ENCODE assay signal across 21 cellular contexts in genomic region chr12:39123580-39123979, GRCh38.
DNase-seq lines count a peak whose midpoint lies in the region; ATAC-seq and TF ChIP-seq lines count a peak whose summit lies in the region.
"Had no signal": no experiment of that assay in that cellular context is flagged by ENCODE, and none has a peak within 500 bp of the region (broad histone marks: within the 10 kb centered on the region; RNA-seq: fewer than 3 reads in every experiment).

No MANE protein-coding gene starts in this region.

- H3K9me2 ChIP-seq in PC-3 (replicated peaks; ENCODE audit: low read length), result no peaks in the 10 kb centered on the region

- no peaks in the 10 kb centered on the region for H3F3A ChIP-seq in PC-3 (ENCODE audit: low read length, unreplicated experiment)

- WGBS in endodermal cell (ENCODE audit: insufficient coverage in 1 of 2, insufficient read length in 1 of 2), 2 experiments, result no CpG with 5 or more reads among the region's 1 CpG
- WGBS in mesodermal cell (ENCODE audit: insufficient coverage in 2 of 2), 2 experiments, result no CpG with 5 or more reads among the region's 1 CpG

- peak overlapping the region; percentile 27; the same call in 1 of the 2 replicates for H3K4me2 ChIP-seq in PC-3 (ENCODE audit: low read length)

- H3K27ac ChIP-seq in PC-3 (ENCODE audit: low read length), result peak overlapping the region; percentile 19
- H3K27ac ChIP-seq in endodermal cell (ENCODE audit: low read depth, low read length), result no peak overlapping the region
- peak overlapping the region; percentile 67 for H3K27ac ChIP-seq in mesodermal cell (ENCODE audit: low read depth, low read length, severe bottlenecking)
- H3K27ac ChIP-seq: GM23248, RWPE1, SJSA1 had no signal

- H3K4me1 ChIP-seq in PC-3 (ENCODE audit: insufficient read depth, low read length) (peaks cover 37% of the 10 kb centered on the region), endodermal cell (ENCODE audit: control insufficient read depth, insufficient read depth, low read length) (peaks cover 4% of the 10 kb centered on the region), mesodermal cell (ENCODE audit: control insufficient read depth, insufficient read depth, low read length, poor library complexity, severe bottlenecking) (peaks cover 27% of the 10 kb centered on the region)
- H3K4me1 ChIP-seq: SJSA1 had no signal

- DNase-seq in A172 (ENCODE audit: low spot score) (peak; percentile 56), PC-3 (peak; percentile 58), endodermal cell (peak; percentile 60), NCI-H2171 treated with DMSO at 0.1 percent for 48 hours (lab: John Stamatoyannopoulos, UW) (no peak), GM10266 (ENCODE audit: extremely low spot score) (no peak)
- DNase-seq: 8988T; CD4-positive, alpha-beta memory T cell; DMS79 treated with DMSO at 0.1 percent for 48 hours; GM23248; KG1; NCI-H1105; NCI-H1694 treated with DMSO at 0.1 percent for 48 hours; NCI-H446 treated with DMSO at 0.1 percent for 48 hours; OCI-M1 had no signal

- no peaks in the 10 kb centered on the region for H3K36me3 ChIP-seq in PC-3 (ENCODE audit: low read depth, low read length)
- no peaks in the 10 kb centered on the region for H3K36me3 ChIP-seq in endodermal cell (ENCODE audit: control insufficient read depth, insufficient read depth, low read length)
- H3K36me3 ChIP-seq in mesodermal cell (ENCODE audit: control insufficient read depth, insufficient read depth, low read length), result no peaks in the 10 kb centered on the region
- H3K36me3 ChIP-seq: SJSA1 had no signal

- no peaks in the 10 kb centered on the region for H3K27me3 Mint-ChIP-seq in endodermal cell (ENCODE audit: insufficient read depth)

- H4K20me1 ChIP-seq in PC-3 (ENCODE audit: low read length), result no peaks in the 10 kb centered on the region

- H3K4me3 Mint-ChIP-seq in endodermal cell, result no peak overlapping the region

- H3K9me3 ChIP-seq in PC-3 (ENCODE audit: low read length), result no peaks in the 10 kb centered on the region
- H3K9me3 ChIP-seq in endodermal cell (ENCODE audit: control insufficient read depth, low read length), result peaks cover 19% of the 10 kb centered on the region
- peaks cover 9% of the 10 kb centered on the region for H3K9me3 ChIP-seq in mesodermal cell (ENCODE audit: control insufficient read depth, low read length)

- ATAC-seq in PC-3 (no peak), GM18873 (IDR thresholded peaks at IDR 0.05; ENCODE audit: low FRiP score, unreplicated experiment) (no peak), HG02885 (IDR thresholded peaks at IDR 0.05; ENCODE audit: poor library complexity, unreplicated experiment) (no peak)
- ATAC-seq: GM12878, HCT116 had no signal

- intact Hi-C loops in PC-3 (cut with micrococcal nuclease), result no loop called here

- no peaks in the 10 kb centered on the region for H3K79me2 ChIP-seq in PC-3 (ENCODE audit: low read length)

- no TSS peak for BruUV-seq in PC-3 (replicated peaks; lab: Mats Ljungman, UMichigan)

- POLR2A ChIA-PET in PC-3 (lab: Charles Lee; ENCODE audit: unreplicated experiment), result no interaction called here

- H3K9ac ChIP-seq in PC-3 (ENCODE audit: low read length), result no peak overlapping the region
- H3K9ac ChIP-seq in endodermal cell (ENCODE audit: extremely low read depth, low read length, poor library complexity, severe bottlenecking), result no peak overlapping the region
- H3K9ac ChIP-seq: GM23248 had no signal

- peaks cover 29% of the 10 kb centered on the region for H3K4me1 Mint-ChIP-seq in endodermal cell
- H3K4me1 Mint-ChIP-seq: CD4-positive, alpha-beta memory T cell had no signal

- H3K27me3 ChIP-seq in PC-3 (ENCODE audit: low read length) (no peaks in the 10 kb centered on the region), endodermal cell (ENCODE audit: control insufficient read depth, insufficient read depth, low read length, poor library complexity, severe bottlenecking) (no peaks in the 10 kb centered on the region)
- H3K27me3 ChIP-seq: SJSA1 had no signal

- H2AFZ ChIP-seq in PC-3 (ENCODE audit: low read length), result peak overlapping the region; percentile 19
- H2AFZ ChIP-seq: GM23248 had no signal

- CTCF ChIA-PET in PC-3 (lab: Charles Lee), result no interaction called here

- no peak for TF ChIP-seq CTCF in PC-3 (conservative IDR thresholded peaks at IDR 0.05; ENCODE audit: low read depth, low read length)
- TF ChIP-seq CTCF in endodermal cell (conservative IDR thresholded peaks at IDR 0.05), result no peak
- no peak for TF ChIP-seq CTCF in GM10266 (IDR thresholded peaks at IDR 0.05; ENCODE audit: control insufficient read depth, insufficient read depth, low read depth, missing control alignments)

- H3K36me3 Mint-ChIP-seq in endodermal cell (ENCODE audit: low read depth), result no peaks in the 10 kb centered on the region
- H3K36me3 Mint-ChIP-seq: CD4-positive, alpha-beta memory T cell had no signal

- H3K4me3 ChIP-seq in PC-3 (ENCODE audit: low read length), result no peak overlapping the region
- H3K4me3 ChIP-seq in endodermal cell (ENCODE audit: low read length), result no peak overlapping the region
- H3K4me3 ChIP-seq in mesodermal cell (ENCODE audit: extremely low read depth, insufficient read depth, low read length, poor library complexity, severe bottlenecking), result no peak overlapping the region
- H3K4me3 ChIP-seq: GM12878, GM23248, SJSA1 had no signal

- H3K27ac Mint-ChIP-seq in endodermal cell, result peak overlapping the region; percentile 92
- H3K27ac Mint-ChIP-seq: CD4-positive, alpha-beta memory T cell had no signal

- H3K9me3 Mint-ChIP-seq in endodermal cell, result peaks cover 30% of the 10 kb centered on the region

Comparison
In these comparisons a context has a peak if more than half of its experiments do, and no peak if none do; other contexts are left out.
1. DNase-seq: peak in A172 (single experiment), PC-3 (single experiment) and endodermal cell (single experiment); none in NCI-H2171 treated with DMSO at 0.1 percent for 48 hours (single experiment) and GM10266 (single experiment).